ENCODE assay signal across 8 cellular contexts in the genomic region with DNA sequence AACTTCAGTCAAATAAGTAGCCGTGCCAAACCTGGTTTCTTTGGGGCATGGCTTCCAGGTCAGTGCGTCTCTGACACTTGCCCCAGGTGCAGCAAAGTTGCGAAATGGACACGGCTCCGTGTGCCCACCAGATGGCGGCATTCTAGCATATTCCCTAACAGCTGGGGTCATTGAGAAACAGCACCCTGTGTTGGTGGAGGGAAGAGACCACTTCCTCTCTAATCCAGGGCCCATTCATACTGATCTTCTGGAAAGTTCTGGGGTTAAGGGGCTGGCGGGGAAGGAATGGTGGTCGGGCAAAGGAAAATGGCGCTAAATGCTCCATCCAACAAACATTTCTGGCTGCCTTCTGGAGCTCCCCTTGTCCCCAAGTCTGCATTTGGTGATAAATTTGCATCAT.
DNase-seq lines count a peak whose midpoint lies in the region; ATAC-seq and TF ChIP-seq lines count a peak whose summit lies in the region.

No MANE protein-coding gene starts in this region.

- H3K27ac ChIP-seq in RWPE1 = no peak overlapping the region

- intact Hi-C loops in left cardiac atrium (cut with DNase I) = loop anchor here (2.0 to 5.0 kb wide), 2 partner anchors 137 to 327 kb away; no protein-coding TSS in a partner anchor

- H3K4me3 ChIP-seq in retinal pigment epithelial cell (ENCODE audit: low read length) = no peak overlapping the region

- TF ChIP-seq CTCF in RWPE1 (conservative IDR thresholded peaks at IDR 0.05; ENCODE audit: low read depth) (peak; percentile 58), retinal pigment epithelial cell (conservative IDR thresholded peaks at IDR 0.05; ENCODE audit: low read depth, low read length) (peak; percentile 83)

- POLR2A ChIA-PET in RWPE1 (lab: Yijun Ruan, JAX; ENCODE audit: low non-redundant PET) = no interaction called here

- DNase-seq in CMK (ENCODE audit: low read depth) (peak; percentile 58), HT-29 (ENCODE audit: low spot score) (peak; percentile 77), RWPE1 (ENCODE audit: low spot score) (peak; percentile 65), left cardiac atrium (peak; percentile 72), retinal pigment epithelial cell (ENCODE audit: low read depth) (no peak), NCI-H2081 (lab: John Stamatoyannopoulos, UW) (no peak)
- DNase-seq in activated naive CD4-positive, alpha-beta T cell treated with anti-CD3 and anti-CD28 coated beads, Interleukin-2, amount 50 U/mL, for 16 hours = peak; percentile 50

- CTCF ChIA-PET in RWPE1 (lab: Yijun Ruan, JAX) = interaction anchor here (0.6 to 1.9 kb wide), 3 partner anchors 30 to 131 kb away, joined by 3 to 7 read pairs (median 3); no protein-coding TSS in a partner anchor

- peak; percentile 75 to 77 for ATAC-seq in left cardiac atrium
- ATAC-seq in GM21526 (IDR thresholded peaks at IDR 0.05; ENCODE audit: low FRiP score, unreplicated experiment) = no peak

Comparison
In these comparisons a context has a peak if more than half of its experiments do, and no peak if none do; other contexts are left out.
1. DNase-seq: peak in CMK (single experiment), HT-29 (single experiment), RWPE1 (single experiment), activated naive CD4-positive, alpha-beta T cell treated with anti-CD3 and anti-CD28 coated beads, Interleukin-2, amount 50 U/mL, for 16 hours (single experiment) and left cardiac atrium (single experiment); none in retinal pigment epithelial cell (single experiment) and NCI-H2081 (0 of 2).